Comparison of ENCODE assay signal across 14 cellular contexts in genomic region chr18:36993068-36993467, GRCh38.
DNase-seq lines count a peak whose midpoint lies in the region; ATAC-seq and TF ChIP-seq lines count a peak whose summit lies in the region.
"Had no signal": no experiment of that assay in that cellular context is flagged by ENCODE, and none has a peak within 500 bp of the region (broad histone marks: within the 10 kb centered on the region; RNA-seq: fewer than 3 reads in every experiment).

No MANE protein-coding gene starts in this region.

- no peaks in the 10 kb centered on the region for H3K36me3 ChIP-seq in kidney epithelial cell (ENCODE audit: control insufficient read depth, insufficient read depth, low read length)
- H3K36me3 ChIP-seq in right lobe of liver = no peaks in the 10 kb centered on the region
- H3K36me3 ChIP-seq: heart left ventricle, transverse colon had no signal

- DNase-seq in GM03348 (ENCODE audit: low spot score) (peak; percentile 42), amniotic epithelial cell (ENCODE audit: low read depth) (peak; percentile 21), kidney epithelial cell (ENCODE audit: low read depth) (peak; percentile 1), SKM-1 (lab: John Stamatoyannopoulos, UW; ENCODE audit: unreplicated experiment) (no peak), mesenteric fat pad (ENCODE audit: low spot score) (no peak), right lobe of liver (no peak)
- DNase-seq: activated T-cell treated with anti-CD3 and anti-CD28 coated beads, Interleukin-2, amount 50 U/mL, for 1 hour; CD4-positive, alpha-beta T cell; heart left ventricle; mesendoderm; transverse colon had no signal

- H3K4me1 ChIP-seq in right lobe of liver = no peaks in the 10 kb centered on the region
- H3K4me1 ChIP-seq: heart left ventricle, transverse colon had no signal

- H3K27ac ChIP-seq in right lobe of liver = no peak overlapping the region
- H3K27ac ChIP-seq: heart left ventricle, transverse colon had no signal

- peak; percentile 83 for ATAC-seq in HG02870 (IDR thresholded peaks at IDR 0.05; ENCODE audit: unreplicated experiment)
- no peak for ATAC-seq in right lobe of liver
- no peak for ATAC-seq in HG02981 (IDR thresholded peaks at IDR 0.05; ENCODE audit: unreplicated experiment)
- ATAC-seq: heart left ventricle, Panc1 had no signal

- H3K9me3 ChIP-seq in right lobe of liver = no peaks in the 10 kb centered on the region
- H3K9me3 ChIP-seq: transverse colon had no signal

- TF ChIP-seq CTCF in kidney epithelial cell (IDR thresholded peaks at IDR 0.05; ENCODE audit: insufficient read depth, low read length, poor library complexity, severe bottlenecking) (no peak), right lobe of liver (IDR thresholded peaks at IDR 0.05) (no peak)

- TF ChIP-seq POLR2A in right lobe of liver (IDR thresholded peaks at IDR 0.05) = no peak

- H3K27me3 ChIP-seq in kidney epithelial cell (ENCODE audit: control insufficient read depth, insufficient read depth, low read length) (no peaks in the 10 kb centered on the region), right lobe of liver (no peaks in the 10 kb centered on the region)
- H3K27me3 ChIP-seq: heart left ventricle, transverse colon had no signal

- H3K4me3 ChIP-seq in kidney epithelial cell (ENCODE audit: low read depth, low read length) (no peak overlapping the region), right lobe of liver (no peak overlapping the region)
- H3K4me3 ChIP-seq: heart left ventricle, transverse colon had no signal

- intact Hi-C loops in right lobe of liver (cut with DNase I) = no loop called here

Comparison
In these comparisons a context has a peak if more than half of its experiments do, and no peak if none do; other contexts are left out.
1. DNase-seq: peak in GM03348 (single experiment), amniotic epithelial cell (single experiment) and kidney epithelial cell (single experiment); none in SKM-1 (single experiment), mesenteric fat pad (single experiment) and right lobe of liver (0 of 3).